21 cellular contexts compared by ENCODE assay signal in the genomic region with DNA sequence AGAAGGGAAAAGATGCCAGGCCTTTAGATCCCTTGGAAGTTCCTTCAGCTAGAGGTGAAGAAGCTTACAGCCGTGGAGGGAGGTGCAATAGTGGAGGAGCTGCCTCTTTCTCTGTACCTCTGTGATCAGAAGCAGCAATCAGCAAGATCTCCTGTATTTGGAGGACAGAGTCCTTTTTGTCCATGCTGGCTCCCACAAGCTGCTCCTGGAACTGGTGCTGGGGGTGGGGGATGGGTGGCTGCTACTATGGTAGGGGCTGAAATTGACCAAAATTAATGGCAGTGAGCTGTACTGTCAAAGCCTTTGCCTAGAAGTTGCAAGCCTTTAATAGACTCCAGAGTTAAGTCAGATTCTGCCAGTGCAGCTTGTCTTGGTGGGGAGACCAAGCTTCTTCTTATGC.
"Had no signal": no experiment of that assay in that cellular context is flagged by ENCODE, and none has a peak within 500 bp of the region (broad histone marks: within the 10 kb centered on the region; RNA-seq: fewer than 3 reads in every experiment).

No MANE protein-coding gene starts in this region.

- H3K9me3 ChIP-seq: lower lobe of right lung, right lobe of liver, vagina had no signal

- FAIRE-seq: astrocyte, islet of Langerhans had no signal

- H3K4me3 ChIP-seq: lower lobe of right lung, right lobe of liver, vagina had no signal

- H3K27ac ChIP-seq: epithelial cell of prostate, lower lobe of right lung, parathyroid adenoma, right lobe of liver, vagina, VCaP had no signal

- H3K9ac ChIP-seq: parathyroid adenoma had no signal

- H3K27me3 ChIP-seq: right lobe of liver, vagina had no signal

- H2AFZ ChIP-seq: parathyroid adenoma had no signal

- H3K27ac Mint-ChIP-seq: activated T-helper 2 cell treated with anti-CD3 and anti-CD28 coated beads, Interferon-gamma antibody, Interleukin-2, Interleukin-4, amounts not matched to agents 10 μg/mL and 5 μg/mL and 100 μg/mL, durations not matched to agents 14 hours and 24 hours and 36 hours; nephron had no signal

- H3K9me3 Mint-ChIP-seq: activated T-helper 2 cell treated with anti-CD3 and anti-CD28 coated beads, Interferon-gamma antibody, Interleukin-2, Interleukin-4, amounts not matched to agents 10 μg/mL and 5 μg/mL and 100 μg/mL, durations not matched to agents 14 hours and 24 hours and 36 hours; effector memory CD8-positive, alpha-beta T cell; nephron had no signal

- DNase-seq: activated CD4-positive, alpha-beta T cell treated with anti-CD3 and anti-CD28 coated beads, Interleukin-2, amount 50 U/mL, for 4 hours; activated CD4-positive, CD25-positive, alpha-beta regulatory T cell treated with anti-CD3 and anti-CD28 coated beads, Interleukin-2, amount 50 U/mL, for 72 hours; activated naive CD4-positive, alpha-beta T cell treated with Interleukin-2 at 50 U/mL for 16 hours; dermis blood vessel endothelial cell; effector memory CD8-positive, alpha-beta T cell; foreskin fibroblast; left cardiac atrium; lower lobe of right lung; right lobe of liver; stimulated activated CD4-positive, alpha-beta T cell treated with anti-CD3 and anti-CD28 coated beads, Interleukin-4, amount 100 ng/mL, for 24 hours; stimulated activated naive CD4-positive, alpha-beta T cell; T-helper 2 cell; trophoblast cell had no signal

- ATAC-seq: effector memory CD8-positive, alpha-beta T cell; left cardiac atrium; lower lobe of right lung had no signal

- H3K36me3 ChIP-seq: vagina had no signal

- H3K27me3 Mint-ChIP-seq: effector memory CD8-positive, alpha-beta T cell had no signal

- H3K4me3 Mint-ChIP-seq: effector memory CD8-positive, alpha-beta T cell; nephron had no signal
